ENCODE assay signal across 8 cellular contexts in the genomic region with DNA sequence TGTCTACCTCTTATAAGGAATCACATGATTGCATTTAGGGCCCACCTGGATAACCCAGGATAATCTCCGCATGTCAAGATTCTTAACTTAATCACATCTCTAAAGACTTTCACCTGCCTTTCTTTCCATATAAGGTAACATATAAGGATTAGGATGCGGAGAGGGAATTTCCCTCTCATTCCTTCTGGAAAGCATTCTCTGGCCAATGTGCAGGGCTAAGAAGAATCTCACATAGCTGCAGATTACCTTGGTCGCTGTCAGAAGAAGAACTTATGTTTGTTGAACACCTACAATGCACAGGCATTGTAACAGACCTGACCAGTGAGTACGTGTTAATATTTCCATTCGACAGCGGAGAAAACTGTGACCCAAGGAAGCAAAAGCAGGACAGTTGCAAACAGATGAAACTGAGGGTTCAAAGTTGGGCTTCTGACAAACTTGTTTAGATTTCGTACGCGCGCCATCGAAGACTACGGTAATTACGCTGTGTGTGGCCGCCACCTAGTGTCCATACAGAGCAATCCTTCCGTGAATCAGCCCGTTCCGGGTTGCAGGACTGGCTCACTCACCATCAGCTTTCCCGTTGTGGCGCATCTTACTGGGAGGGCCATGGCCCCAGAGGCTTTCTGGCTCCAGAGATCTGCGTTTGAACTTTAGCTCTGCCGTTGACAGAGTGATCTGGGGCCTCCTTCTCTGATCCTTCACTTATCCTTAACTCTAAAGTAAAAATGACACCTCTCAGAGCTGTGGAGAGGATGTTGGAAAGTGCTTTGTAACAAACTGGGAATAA. TPM values are rescaled to one million over a fixed set of nuclear protein-coding genes. Genes with fewer than 3 reads are reported as not detected.
A peak's percentile ranks its signal among the peaks of the same experiment; 100 is the strongest.
DNase-seq lines count a peak whose midpoint lies in the region; ATAC-seq and TF ChIP-seq lines count a peak whose summit lies in the region.

No MANE protein-coding gene starts in this region.

- ATAC-seq in GM21367 (IDR thresholded peaks at IDR 0.05; ENCODE audit: unreplicated experiment) (peak; percentile 47), right cardiac atrium (peak; percentile 85 to 91), HG03039 (IDR thresholded peaks at IDR 0.05; ENCODE audit: unreplicated experiment) (no peak)

- DNase-seq in BE2C (peak; percentile 55), NCI-H1092 treated with DMSO at 0.1 percent for 48 hours (lab: John Stamatoyannopoulos, UW) (peak; percentile 51), T-helper 2 cell (peak; percentile 11 to 81 (median 43)), anterior cingulate cortex (lab: John Stamatoyannopoulos, UW) (peak in 50 of 58 donors; percentile 4 to 77 (median 34)), right cardiac atrium (peak; percentile 66 to 84 (median 78)), retinal pigment epithelial cell (ENCODE audit: low read depth) (no peak)

- no peak overlapping the region for H3K4me3 ChIP-seq in BE2C (ENCODE audit: low read depth, low read length)
- no peak overlapping the region for H3K4me3 ChIP-seq in right cardiac atrium (ENCODE audit: low read length)
- no peak overlapping the region for H3K4me3 ChIP-seq in retinal pigment epithelial cell (ENCODE audit: low read length)

- TF ChIP-seq CTCF in BE2C (IDR thresholded peaks at IDR 0.05; ENCODE audit: low read depth, low read length), result peak; percentile 61
- peak; percentile 90 for TF ChIP-seq CTCF in retinal pigment epithelial cell (conservative IDR thresholded peaks at IDR 0.05; ENCODE audit: low read depth, low read length)

- no peak overlapping the region for H3K27ac ChIP-seq in right cardiac atrium (ENCODE audit: low read length)

- H3K36me3 ChIP-seq in BE2C, result no peaks in the 10 kb centered on the region

- H3K4me1 ChIP-seq in BE2C, result no peaks in the 10 kb centered on the region
- no peaks in the 10 kb centered on the region for H3K4me1 ChIP-seq in right cardiac atrium (ENCODE audit: control insufficient read depth, insufficient read depth, low read length)

- H3K9me3 ChIP-seq in BE2C, result no peaks in the 10 kb centered on the region
- no peaks in the 10 kb centered on the region for H3K9me3 ChIP-seq in right cardiac atrium (ENCODE audit: control insufficient read depth, low read length)

- H3K27me3 ChIP-seq in BE2C (peaks cover 4% of the 10 kb centered on the region), right cardiac atrium (ENCODE audit: control insufficient read depth, insufficient read depth) (no peaks in the 10 kb centered on the region)

- WGBS in right cardiac atrium, result 13% methylated on average over 21 of the region's 21 CpGs

- intact Hi-C loops in right cardiac atrium (cut with DNase I), result loop anchor here in 2 of 4 donors (5.0 to 10.0 kb wide), 3 partner anchors 108 to 398 kb away; no protein-coding TSS in a partner anchor

RNA-seq across cellular contexts. Expression of a gene that starts 9.5 kb away (rescaled TPM):
- polyA plus RNA-seq in BE2C (2012; ENCODE audit: insufficient read depth, insufficient read length, low read depth), result not detected
- total RNA-seq in right cardiac atrium, result under 1 TPM; 0.15 to 0.31 (median 0.27) TPM
- 0.27 TPM for polyA plus RNA-seq in right cardiac atrium

RNA-seq across cellular contexts. Expression of a gene that starts 13.0 kb away (rescaled TPM):
- polyA plus RNA-seq in BE2C (2012; ENCODE audit: insufficient read depth, insufficient read length, low read depth), result not detected
- not detected for total RNA-seq in right cardiac atrium
- polyA plus RNA-seq in right cardiac atrium, result not detected

RNA-seq across cellular contexts. Expression of a gene that starts 28.0 kb away (rescaled TPM):
- polyA plus RNA-seq in BE2C (2012; ENCODE audit: insufficient read depth, insufficient read length, low read depth), result 0.25 TPM
- 1 to 10 TPM; 4.0 to 7.2 (median 4.7) TPM for total RNA-seq in right cardiac atrium
- polyA plus RNA-seq in right cardiac atrium, result 7.8 TPM

RNA-seq across cellular contexts. Expression of a gene that starts 53.3 kb away (rescaled TPM):
- polyA plus RNA-seq in BE2C (2012; ENCODE audit: insufficient read depth, insufficient read length, low read depth), result 0.09 TPM
- total RNA-seq in right cardiac atrium, result 1 to 10 TPM; 4.8 to 6.8 (median 5.7) TPM
- polyA plus RNA-seq in right cardiac atrium, result 5.2 TPM
